Comparison of ENCODE assay signal across 26 cellular contexts in genomic region chrX:69038188-69038587, GRCh38.
"Had no signal": no experiment of that assay in that cellular context is flagged by ENCODE, and none has a peak within 500 bp of the region (broad histone marks: within the 10 kb centered on the region; RNA-seq: fewer than 3 reads in every experiment).

No MANE protein-coding gene starts in this region.

- H3K4me2 ChIP-seq: hepatocyte, neural progenitor cell had no signal

- H3K9me3 ChIP-seq: esophagus muscularis mucosa, gastroesophageal sphincter, heart left ventricle, sigmoid colon, thyroid gland had no signal

- H3K9me3 Mint-ChIP-seq: stimulated activated effector memory CD8-positive, alpha-beta T cell treated with anti-CD3 and anti-CD28 coated beads, Interleukin-12 subunit alpha, Interleukin-12 subunit beta, amount 100 ng/mL, for 72 hours had no signal

- H3K27ac ChIP-seq: dorsolateral prefrontal cortex, esophagus muscularis mucosa, foreskin keratinocyte, gastroesophageal sphincter, heart left ventricle, hepatocyte, neural progenitor cell, parathyroid adenoma, sigmoid colon, stomach, thyroid gland had no signal

- ATAC-seq: foreskin keratinocyte; gastroesophageal sphincter; heart left ventricle; left lobe of liver; naive thymus-derived CD4-positive, alpha-beta T cell; stimulated activated effector memory CD8-positive, alpha-beta T cell treated with anti-CD3 and anti-CD28 coated beads, Interleukin-12 subunit alpha, Interleukin-12 subunit beta, amount 100 ng/mL, for 72 hours had no signal

- FAIRE-seq: endothelial cell of umbilical vein had no signal

- H2AFZ ChIP-seq: hepatocyte, neural progenitor cell, parathyroid adenoma had no signal

- H3K27ac Mint-ChIP-seq: naive thymus-derived CD4-positive, alpha-beta T cell; neural progenitor cell; progenitor cell of endocrine pancreas; stimulated activated effector memory CD8-positive, alpha-beta T cell treated with anti-CD3 and anti-CD28 coated beads, Interleukin-12 subunit alpha, Interleukin-12 subunit beta, amount 100 ng/mL, for 72 hours had no signal

- DNase-seq: dorsolateral prefrontal cortex; effector CD8-positive, alpha-beta T cell; foreskin keratinocyte; heart left ventricle; kidney; mammary epithelial cell; mesendoderm; midbrain; naive thymus-derived CD4-positive, alpha-beta T cell; nucleus accumbens; sigmoid colon; stimulated activated CD4-positive, alpha-beta T cell treated with anti-CD3 and anti-CD28 coated beads, Interleukin-2, amount 100 ng/mL, for 24 hours; stimulated activated CD4-positive, alpha-beta T cell treated with anti-CD3 and anti-CD28 coated beads, Interleukin-4, amount 100 ng/mL, for 24 hours; stimulated activated naive CD4-positive, alpha-beta T cell treated with Interleukin-2 at 50 U/mL for 16 hours; stomach; thyroid gland had no signal

- H3K4me1 ChIP-seq: esophagus muscularis mucosa, gastroesophageal sphincter, heart left ventricle, parathyroid adenoma, sigmoid colon, stomach, thyroid gland had no signal

- H3K27me3 ChIP-seq: esophagus muscularis mucosa, foreskin keratinocyte, gastroesophageal sphincter, hepatocyte, neural progenitor cell, sigmoid colon, stomach, thyroid gland had no signal

- H3K27me3 Mint-ChIP-seq: progenitor cell of endocrine pancreas had no signal

- H3K4me3 ChIP-seq: dorsolateral prefrontal cortex, esophagus muscularis mucosa, gastroesophageal sphincter, heart left ventricle, hepatocyte, neural progenitor cell, sigmoid colon, stomach, thyroid gland had no signal

- H3K36me3 Mint-ChIP-seq: naive thymus-derived CD4-positive, alpha-beta T cell; neural progenitor cell; stimulated activated effector memory CD8-positive, alpha-beta T cell treated with anti-CD3 and anti-CD28 coated beads, Interleukin-12 subunit alpha, Interleukin-12 subunit beta, amount 100 ng/mL, for 72 hours had no signal

- H3K4me3 Mint-ChIP-seq: naive thymus-derived CD4-positive, alpha-beta T cell; nephron; neural progenitor cell; stimulated activated effector memory CD8-positive, alpha-beta T cell treated with anti-CD3 and anti-CD28 coated beads, Interleukin-12 subunit alpha, Interleukin-12 subunit beta, amount 100 ng/mL, for 72 hours had no signal

- H3K36me3 ChIP-seq: esophagus muscularis mucosa, gastroesophageal sphincter, heart left ventricle, neural progenitor cell, sigmoid colon, stomach, thyroid gland had no signal

- H3K9ac ChIP-seq: neural progenitor cell, parathyroid adenoma had no signal

- H3K4me1 Mint-ChIP-seq: naive thymus-derived CD4-positive, alpha-beta T cell; stimulated activated effector memory CD8-positive, alpha-beta T cell treated with anti-CD3 and anti-CD28 coated beads, Interleukin-12 subunit alpha, Interleukin-12 subunit beta, amount 100 ng/mL, for 72 hours had no signal
